Comparison of ENCODE assay signal across 1 cellular context in the genomic region with DNA sequence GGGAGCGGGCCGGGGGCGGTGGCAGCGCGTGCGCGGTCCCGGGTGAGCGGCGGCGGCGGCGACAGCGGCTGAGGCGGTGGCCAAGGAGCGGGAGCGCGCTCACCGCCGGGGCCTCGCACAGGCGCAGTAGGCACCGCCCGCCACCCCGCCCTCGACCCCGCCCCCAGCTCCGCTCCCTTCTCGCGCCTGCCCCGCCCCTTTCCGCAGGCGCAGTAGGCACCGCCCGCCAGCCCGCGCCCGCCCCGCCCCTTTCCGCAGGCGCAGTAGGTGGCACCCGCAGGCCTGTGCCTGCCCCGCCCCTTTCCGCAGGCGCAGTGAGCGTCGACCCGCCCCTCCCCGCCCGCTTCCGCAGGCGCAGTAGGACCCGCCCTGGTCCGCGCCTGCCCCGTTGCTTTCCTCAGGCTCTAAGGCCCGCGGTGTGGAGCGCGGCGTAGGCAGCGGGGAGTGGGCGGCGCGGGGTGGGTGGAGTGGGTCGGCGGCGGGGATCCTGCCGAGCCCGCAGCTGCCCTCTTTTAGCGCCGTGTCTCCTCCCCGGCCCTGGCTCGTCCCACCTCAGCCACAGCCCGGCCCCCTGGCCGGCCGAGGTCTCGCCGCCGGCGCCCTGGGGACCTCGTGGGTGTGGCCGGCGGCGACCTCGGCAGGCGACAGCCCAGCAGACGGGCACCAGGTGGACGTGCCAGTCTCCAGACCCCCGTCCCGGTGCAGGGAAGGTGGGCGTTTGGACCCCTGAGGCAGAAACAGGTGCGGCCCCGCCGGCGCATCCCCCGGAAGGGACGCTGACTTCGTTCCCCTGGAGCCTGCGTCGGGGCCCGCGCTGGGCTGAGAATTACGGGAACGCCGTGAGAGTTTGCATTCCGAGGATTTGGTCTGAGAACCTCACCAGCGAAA.
TF ChIP-seq lines count a peak whose summit lies in the region.

A gene with protein sequence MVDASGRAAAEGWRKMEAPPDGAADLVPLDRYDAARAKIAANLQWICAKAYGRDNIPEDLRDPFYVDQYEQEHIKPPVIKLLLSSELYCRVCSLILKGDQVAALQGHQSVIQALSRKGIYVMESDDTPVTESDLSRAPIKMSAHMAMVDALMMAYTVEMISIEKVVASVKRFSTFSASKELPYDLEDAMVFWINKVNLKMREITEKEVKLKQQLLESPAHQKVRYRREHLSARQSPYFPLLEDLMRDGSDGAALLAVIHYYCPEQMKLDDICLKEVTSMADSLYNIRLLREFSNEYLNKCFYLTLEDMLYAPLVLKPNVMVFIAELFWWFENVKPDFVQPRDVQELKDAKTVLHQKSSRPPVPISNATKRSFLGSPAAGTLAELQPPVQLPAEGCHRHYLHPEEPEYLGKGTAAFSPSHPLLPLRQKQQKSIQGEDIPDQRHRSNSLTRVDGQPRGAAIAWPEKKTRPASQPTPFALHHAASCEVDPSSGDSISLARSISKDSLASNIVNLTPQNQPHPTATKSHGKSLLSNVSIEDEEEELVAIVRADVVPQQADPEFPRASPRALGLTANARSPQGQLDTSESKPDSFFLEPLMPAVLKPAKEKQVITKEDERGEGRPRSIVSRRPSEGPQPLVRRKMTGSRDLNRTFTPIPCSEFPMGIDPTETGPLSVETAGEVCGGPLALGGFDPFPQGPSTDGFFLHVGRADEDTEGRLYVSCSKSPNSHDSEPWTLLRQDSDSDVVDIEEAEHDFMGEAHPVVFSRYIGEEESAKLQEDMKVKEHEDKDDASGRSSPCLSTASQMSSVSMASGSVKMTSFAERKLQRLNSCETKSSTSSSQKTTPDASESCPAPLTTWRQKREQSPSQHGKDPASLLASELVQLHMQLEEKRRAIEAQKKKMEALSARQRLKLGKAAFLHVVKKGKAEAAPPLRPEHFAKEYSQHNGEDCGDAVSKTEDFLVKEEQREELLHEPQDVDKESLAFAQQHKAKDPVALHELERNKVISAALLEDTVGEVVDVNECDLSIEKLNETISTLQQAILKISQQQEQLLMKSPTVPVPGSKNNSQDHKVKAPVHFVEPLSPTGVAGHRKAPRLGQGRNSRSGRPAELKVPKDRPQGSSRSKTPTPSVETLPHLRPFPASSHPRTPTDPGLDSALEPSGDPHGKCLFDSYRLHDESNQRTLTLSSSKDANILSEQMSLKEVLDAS (N-terminal part only) (minus strand): TSS at position 101 of the 888 bp plus-strand sequence. CDS start 387 bp downstream, outside the sequence.

TF ChIP-seq in HepG2, 621 proteins besides CTCF, POLR2A, EP300 and RAD21 (continued from another document and continues in another):
- TF ChIP-seq, protein P1, sequence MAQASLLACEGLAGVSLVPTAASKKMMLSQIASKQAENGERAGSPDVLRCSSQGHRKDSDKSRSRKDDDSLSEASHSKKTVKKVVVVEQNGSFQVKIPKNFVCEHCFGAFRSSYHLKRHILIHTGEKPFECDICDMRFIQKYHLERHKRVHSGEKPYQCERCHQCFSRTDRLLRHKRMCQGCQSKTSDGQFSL (CRISPR knock-in tag; IDR thresholded peaks at IDR 0.05): no peak
- TF ChIP-seq, protein P2, sequence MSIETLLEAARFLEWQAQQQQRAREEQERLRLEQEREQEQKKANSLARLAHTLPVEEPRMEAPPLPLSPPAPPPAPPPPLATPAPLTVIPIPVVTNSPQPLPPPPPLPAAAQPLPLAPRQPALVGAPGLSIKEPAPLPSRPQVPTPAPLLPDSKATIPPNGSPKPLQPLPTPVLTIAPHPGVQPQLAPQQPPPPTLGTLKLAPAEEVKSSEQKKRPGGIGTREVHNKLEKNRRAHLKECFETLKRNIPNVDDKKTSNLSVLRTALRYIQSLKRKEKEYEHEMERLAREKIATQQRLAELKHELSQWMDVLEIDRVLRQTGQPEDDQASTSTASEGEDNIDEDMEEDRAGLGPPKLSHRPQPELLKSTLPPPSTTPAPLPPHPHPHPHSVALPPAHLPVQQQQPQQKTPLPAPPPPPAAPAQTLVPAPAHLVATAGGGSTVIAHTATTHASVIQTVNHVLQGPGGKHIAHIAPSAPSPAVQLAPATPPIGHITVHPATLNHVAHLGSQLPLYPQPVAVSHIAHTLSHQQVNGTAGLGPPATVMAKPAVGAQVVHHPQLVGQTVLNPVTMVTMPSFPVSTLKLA (IDR thresholded peaks at IDR 0.05): no peak
- no peak for TF ChIP-seq ZNF558 (CRISPR knock-in tag; IDR thresholded peaks at IDR 0.05; ENCODE audit: borderline replicate concordance)
- no peak for TF ChIP-seq SYNCRIP (IDR thresholded peaks at IDR 0.05; ENCODE audit: insufficient read depth, low read depth, low read length)
- no peak for TF ChIP-seq SRF (IDR thresholded peaks at IDR 0.05; ENCODE audit: low read depth, low read length)
- TF ChIP-seq TGIF2 (CRISPR knock-in tag; IDR thresholded peaks at IDR 0.05): no peak
- TF ChIP-seq, protein P3, sequence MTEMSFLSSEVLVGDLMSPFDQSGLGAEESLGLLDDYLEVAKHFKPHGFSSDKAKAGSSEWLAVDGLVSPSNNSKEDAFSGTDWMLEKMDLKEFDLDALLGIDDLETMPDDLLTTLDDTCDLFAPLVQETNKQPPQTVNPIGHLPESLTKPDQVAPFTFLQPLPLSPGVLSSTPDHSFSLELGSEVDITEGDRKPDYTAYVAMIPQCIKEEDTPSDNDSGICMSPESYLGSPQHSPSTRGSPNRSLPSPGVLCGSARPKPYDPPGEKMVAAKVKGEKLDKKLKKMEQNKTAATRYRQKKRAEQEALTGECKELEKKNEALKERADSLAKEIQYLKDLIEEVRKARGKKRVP (CRISPR knock-in tag; IDR thresholded peaks at IDR 0.05): no peak
- TF ChIP-seq, protein P4, sequence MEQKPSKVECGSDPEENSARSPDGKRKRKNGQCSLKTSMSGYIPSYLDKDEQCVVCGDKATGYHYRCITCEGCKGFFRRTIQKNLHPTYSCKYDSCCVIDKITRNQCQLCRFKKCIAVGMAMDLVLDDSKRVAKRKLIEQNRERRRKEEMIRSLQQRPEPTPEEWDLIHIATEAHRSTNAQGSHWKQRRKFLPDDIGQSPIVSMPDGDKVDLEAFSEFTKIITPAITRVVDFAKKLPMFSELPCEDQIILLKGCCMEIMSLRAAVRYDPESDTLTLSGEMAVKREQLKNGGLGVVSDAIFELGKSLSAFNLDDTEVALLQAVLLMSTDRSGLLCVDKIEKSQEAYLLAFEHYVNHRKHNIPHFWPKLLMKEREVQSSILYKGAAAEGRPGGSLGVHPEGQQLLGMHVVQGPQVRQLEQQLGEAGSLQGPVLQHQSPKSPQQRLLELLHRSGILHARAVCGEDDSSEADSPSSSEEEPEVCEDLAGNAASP (CRISPR knock-in tag; IDR thresholded peaks at IDR 0.05; ENCODE audit: borderline replicate concordance): no peak
- TF ChIP-seq ZBTB1 (CRISPR knock-in tag; IDR thresholded peaks at IDR 0.05; ENCODE audit: borderline replicate concordance): no peak
- TF ChIP-seq ZNF296 (CRISPR knock-in tag; conservative IDR thresholded peaks at IDR 0.05): no peak
- TF ChIP-seq ZNF703 (CRISPR knock-in tag; IDR thresholded peaks at IDR 0.05; ENCODE audit: borderline replicate concordance): no peak
- TF ChIP-seq TRIM24 (CRISPR knock-in tag; IDR thresholded peaks at IDR 0.05): no peak
- no peak for TF ChIP-seq ZNF326 (CRISPR knock-in tag; IDR thresholded peaks at IDR 0.05; ENCODE audit: borderline replicate concordance)
- TF ChIP-seq, protein P5, sequence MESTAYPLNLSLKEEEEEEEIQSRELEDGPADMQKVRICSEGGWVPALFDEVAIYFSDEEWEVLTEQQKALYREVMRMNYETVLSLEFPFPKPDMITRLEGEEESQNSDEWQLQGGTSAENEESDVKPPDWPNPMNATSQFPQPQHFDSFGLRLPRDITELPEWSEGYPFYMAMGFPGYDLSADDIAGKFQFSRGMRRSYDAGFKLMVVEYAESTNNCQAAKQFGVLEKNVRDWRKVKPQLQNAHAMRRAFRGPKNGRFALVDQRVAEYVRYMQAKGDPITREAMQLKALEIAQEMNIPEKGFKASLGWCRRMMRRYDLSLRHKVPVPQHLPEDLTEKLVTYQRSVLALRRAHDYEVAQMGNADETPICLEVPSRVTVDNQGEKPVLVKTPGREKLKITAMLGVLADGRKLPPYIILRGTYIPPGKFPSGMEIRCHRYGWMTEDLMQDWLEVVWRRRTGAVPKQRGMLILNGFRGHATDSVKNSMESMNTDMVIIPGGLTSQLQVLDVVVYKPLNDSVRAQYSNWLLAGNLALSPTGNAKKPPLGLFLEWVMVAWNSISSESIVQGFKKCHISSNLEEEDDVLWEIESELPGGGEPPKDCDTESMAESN (CRISPR knock-in tag; conservative IDR thresholded peaks at IDR 0.05): no peak
- peak; percentile 69 for TF ChIP-seq TAF1 (CRISPR knock-in tag; IDR thresholded peaks at IDR 0.05)
- TF ChIP-seq ZNF619 (CRISPR knock-in tag; IDR thresholded peaks at IDR 0.05): no peak
- TF ChIP-seq ZNF7 (CRISPR knock-in tag; IDR thresholded peaks at IDR 0.05): no peak
- TF ChIP-seq, protein P6, sequence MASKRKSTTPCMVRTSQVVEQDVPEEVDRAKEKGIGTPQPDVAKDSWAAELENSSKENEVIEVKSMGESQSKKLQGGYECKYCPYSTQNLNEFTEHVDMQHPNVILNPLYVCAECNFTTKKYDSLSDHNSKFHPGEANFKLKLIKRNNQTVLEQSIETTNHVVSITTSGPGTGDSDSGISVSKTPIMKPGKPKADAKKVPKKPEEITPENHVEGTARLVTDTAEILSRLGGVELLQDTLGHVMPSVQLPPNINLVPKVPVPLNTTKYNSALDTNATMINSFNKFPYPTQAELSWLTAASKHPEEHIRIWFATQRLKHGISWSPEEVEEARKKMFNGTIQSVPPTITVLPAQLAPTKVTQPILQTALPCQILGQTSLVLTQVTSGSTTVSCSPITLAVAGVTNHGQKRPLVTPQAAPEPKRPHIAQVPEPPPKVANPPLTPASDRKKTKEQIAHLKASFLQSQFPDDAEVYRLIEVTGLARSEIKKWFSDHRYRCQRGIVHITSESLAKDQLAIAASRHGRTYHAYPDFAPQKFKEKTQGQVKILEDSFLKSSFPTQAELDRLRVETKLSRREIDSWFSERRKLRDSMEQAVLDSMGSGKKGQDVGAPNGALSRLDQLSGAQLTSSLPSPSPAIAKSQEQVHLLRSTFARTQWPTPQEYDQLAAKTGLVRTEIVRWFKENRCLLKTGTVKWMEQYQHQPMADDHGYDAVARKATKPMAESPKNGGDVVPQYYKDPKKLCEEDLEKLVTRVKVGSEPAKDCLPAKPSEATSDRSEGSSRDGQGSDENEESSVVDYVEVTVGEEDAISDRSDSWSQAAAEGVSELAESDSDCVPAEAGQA (IDR thresholded peaks at IDR 0.05; ENCODE audit: low read depth): no peak
- TF ChIP-seq, protein P6 (CRISPR knock-in tag; IDR thresholded peaks at IDR 0.05; ENCODE audit: borderline replicate concordance): peak; percentile 95
- TF ChIP-seq FLYWCH1 (CRISPR knock-in tag; IDR thresholded peaks at IDR 0.05): no peak
- TF ChIP-seq CCDC6 (CRISPR knock-in tag; IDR thresholded peaks at IDR 0.05): no peak
- TF ChIP-seq, protein P7, sequence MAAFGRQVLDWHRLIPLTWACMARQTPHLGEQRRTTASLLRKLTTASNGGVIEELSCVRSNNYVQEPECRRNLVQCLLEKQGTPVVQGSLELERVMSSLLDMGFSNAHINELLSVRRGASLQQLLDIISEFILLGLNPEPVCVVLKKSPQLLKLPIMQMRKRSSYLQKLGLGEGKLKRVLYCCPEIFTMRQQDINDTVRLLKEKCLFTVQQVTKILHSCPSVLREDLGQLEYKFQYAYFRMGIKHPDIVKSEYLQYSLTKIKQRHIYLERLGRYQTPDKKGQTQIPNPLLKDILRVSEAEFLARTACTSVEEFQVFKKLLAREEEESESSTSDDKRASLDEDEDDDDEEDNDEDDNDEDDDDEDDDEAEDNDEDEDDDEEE (CRISPR knock-in tag; IDR thresholded peaks at IDR 0.05): no peak
- TF ChIP-seq, protein P8, sequence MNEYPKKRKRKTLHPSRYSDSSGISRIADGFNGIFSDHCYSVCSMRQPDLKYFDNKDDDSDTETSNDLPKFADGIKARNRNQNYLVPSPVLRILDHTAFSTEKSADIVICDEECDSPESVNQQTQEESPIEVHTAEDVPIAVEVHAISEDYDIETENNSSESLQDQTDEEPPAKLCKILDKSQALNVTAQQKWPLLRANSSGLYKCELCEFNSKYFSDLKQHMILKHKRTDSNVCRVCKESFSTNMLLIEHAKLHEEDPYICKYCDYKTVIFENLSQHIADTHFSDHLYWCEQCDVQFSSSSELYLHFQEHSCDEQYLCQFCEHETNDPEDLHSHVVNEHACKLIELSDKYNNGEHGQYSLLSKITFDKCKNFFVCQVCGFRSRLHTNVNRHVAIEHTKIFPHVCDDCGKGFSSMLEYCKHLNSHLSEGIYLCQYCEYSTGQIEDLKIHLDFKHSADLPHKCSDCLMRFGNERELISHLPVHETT (CRISPR knock-in tag; conservative IDR thresholded peaks at IDR 0.05): peak; percentile 27
- TF ChIP-seq, protein P9, sequence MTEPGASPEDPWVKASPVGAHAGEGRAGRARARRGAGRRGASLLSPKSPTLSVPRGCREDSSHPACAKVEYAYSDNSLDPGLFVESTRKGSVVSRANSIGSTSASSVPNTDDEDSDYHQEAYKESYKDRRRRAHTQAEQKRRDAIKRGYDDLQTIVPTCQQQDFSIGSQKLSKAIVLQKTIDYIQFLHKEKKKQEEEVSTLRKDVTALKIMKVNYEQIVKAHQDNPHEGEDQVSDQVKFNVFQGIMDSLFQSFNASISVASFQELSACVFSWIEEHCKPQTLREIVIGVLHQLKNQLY (CRISPR knock-in tag; IDR thresholded peaks at IDR 0.05): no peak
- TF ChIP-seq NR2F1 (CRISPR knock-in tag; IDR thresholded peaks at IDR 0.05): no peak
- peak; percentile 43; the same call in 1 of the 2 replicates for TF ChIP-seq GABPB1 (CRISPR knock-in tag; IDR thresholded peaks at IDR 0.05)
- TF ChIP-seq, protein P10, sequence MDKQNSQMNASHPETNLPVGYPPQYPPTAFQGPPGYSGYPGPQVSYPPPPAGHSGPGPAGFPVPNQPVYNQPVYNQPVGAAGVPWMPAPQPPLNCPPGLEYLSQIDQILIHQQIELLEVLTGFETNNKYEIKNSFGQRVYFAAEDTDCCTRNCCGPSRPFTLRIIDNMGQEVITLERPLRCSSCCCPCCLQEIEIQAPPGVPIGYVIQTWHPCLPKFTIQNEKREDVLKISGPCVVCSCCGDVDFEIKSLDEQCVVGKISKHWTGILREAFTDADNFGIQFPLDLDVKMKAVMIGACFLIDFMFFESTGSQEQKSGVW (CRISPR knock-in tag; IDR thresholded peaks at IDR 0.05; ENCODE audit: borderline replicate concordance): no peak
- TF ChIP-seq PLRG1 (conservative IDR thresholded peaks at IDR 0.05): no peak
- TF ChIP-seq, protein P11, sequence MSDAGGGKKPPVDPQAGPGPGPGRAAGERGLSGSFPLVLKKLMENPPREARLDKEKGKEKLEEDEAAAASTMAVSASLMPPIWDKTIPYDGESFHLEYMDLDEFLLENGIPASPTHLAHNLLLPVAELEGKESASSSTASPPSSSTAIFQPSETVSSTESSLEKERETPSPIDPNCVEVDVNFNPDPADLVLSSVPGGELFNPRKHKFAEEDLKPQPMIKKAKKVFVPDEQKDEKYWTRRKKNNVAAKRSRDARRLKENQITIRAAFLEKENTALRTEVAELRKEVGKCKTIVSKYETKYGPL (CRISPR knock-in tag; IDR thresholded peaks at IDR 0.05): no peak
- no peak for TF ChIP-seq TCF12 (IDR thresholded peaks at IDR 0.05)
- TF ChIP-seq TCF12 (CRISPR knock-in tag; IDR thresholded peaks at IDR 0.05): no peak
